18 cellular contexts compared by ENCODE assay signal in genomic region chr2:48543895-48544294, GRCh38. TPM values are rescaled to one million over a fixed set of nuclear protein-coding genes. Genes with fewer than 3 reads are reported as not detected.
DNase-seq lines count a peak whose midpoint lies in the region; TF ChIP-seq lines count a peak whose summit lies in the region.
"Had no signal": no experiment of that assay in that cellular context is flagged by ENCODE, and none has a peak within 500 bp of the region (broad histone marks: within the 10 kb centered on the region; RNA-seq: fewer than 3 reads in every experiment).

No MANE protein-coding gene starts in this region.

- WGBS in stomach, 5 donors: 65 to 88% (median 80%) methylated on average over 1 of the region's 1 CpG

- no peak for TF ChIP-seq EP300 in stomach (IDR thresholded peaks at IDR 0.05)

- TF ChIP-seq POLR2A in stomach (IDR thresholded peaks at IDR 0.05): no peak

- no peak for TF ChIP-seq CTCF in AG10803 (conservative IDR thresholded peaks at IDR 0.05; ENCODE audit: low read length)
- no peak for TF ChIP-seq CTCF in choroid plexus epithelial cell (conservative IDR thresholded peaks at IDR 0.05; ENCODE audit: low read depth, low read length)
- TF ChIP-seq CTCF in fibroblast of villous mesenchyme (IDR thresholded peaks at IDR 0.05; ENCODE audit: insufficient read depth, low read depth, low read length): no peak
- no peak for TF ChIP-seq CTCF in stomach (IDR thresholded peaks at IDR 0.05)

- H3K4me3 ChIP-seq in AG10803 (ENCODE audit: low read length): no peak overlapping the region
- H3K4me3 ChIP-seq in choroid plexus epithelial cell (ENCODE audit: low read depth, low read length): no peak overlapping the region
- no peak overlapping the region for H3K4me3 ChIP-seq in fibroblast of villous mesenchyme (ENCODE audit: low read depth, low read length)
- H3K4me3 ChIP-seq in stomach: no peak overlapping the region

- H3K4me1 ChIP-seq in stomach: peaks cover 0 to 74% (median 19%) of the 10 kb centered on the region in 4 donors
- H3K4me1 ChIP-seq: BE2C had no signal

- peaks cover 0 to 4% (median 0%) of the 10 kb centered on the region in 4 donors for H3K36me3 ChIP-seq in stomach
- H3K36me3 ChIP-seq: BE2C had no signal

- DNase-seq in AG10803 (ENCODE audit: low read depth): peak; percentile 22
- DNase-seq in choroid plexus epithelial cell (ENCODE audit: low read depth): peak; percentile 13
- DNase-seq in fibroblast of villous mesenchyme (ENCODE audit: low read depth): peak; percentile 20
- DNase-seq in stomach: no peak
- no peak for DNase-seq in LoVo (ENCODE audit: low spot score)
- DNase-seq in MV-4-11 (lab: John Stamatoyannopoulos, UW): no peak
- DNase-seq in H4 (ENCODE audit: low spot score): no peak
- DNase-seq: BE2C, EL, GF-D8, GOT3, KG1, NCI-H1105, NCI-H2081 treated with DMSO at 0.1 percent for 48 hours, NCI-H2171 treated with DMSO at 0.1 percent for 48 hours, NCI-H524 treated with DMSO at 0.1 percent for 48 hours, NCI-H82, OCI-M1 had no signal

- H3K27me3 ChIP-seq in stomach: no peaks in the 10 kb centered on the region
- H3K27me3 ChIP-seq: BE2C had no signal

- peak overlapping the region in 3 of 5 donors; percentile 20 to 67 (median 48) for H3K27ac ChIP-seq in stomach

- no peaks in the 10 kb centered on the region for H3K9me3 ChIP-seq in stomach
- H3K9me3 ChIP-seq: BE2C had no signal

- intact Hi-C loops in stomach (cut with DNase I; ENCODE audit: low total_unique reads): no loop called here

RNA-seq across cellular contexts. Expression of gene STON1, which starts 13.9 kb away (rescaled TPM):
- total RNA-seq in fibroblast of villous mesenchyme (15.5 and 25.0 TPM in 2 replicates), stomach (100 to 1,000 TPM in 1 of 5 donors, 10 to 100 TPM in 4; 12.7 to 116 (median 41.4) TPM)
- 1 to 10 TPM; 5.5 to 6.9 (median 5.7) TPM for polyA plus RNA-seq in stomach
- 5.8 and 6.1 TPM in 2 replicates for total RNA-seq in H4 (2014; rRNA removed; shearing (Covaris generic))

Comparison
In these comparisons a context has a peak if more than half of its experiments do, and no peak if none do; other contexts are left out.
1. DNase-seq: peak in AG10803 (single experiment), choroid plexus epithelial cell (single experiment) and fibroblast of villous mesenchyme (single experiment); none in stomach (single experiment), LoVo (single experiment), MV-4-11 (single experiment) and H4 (single experiment).